ENCODE assay signal across 9 cellular contexts in the genomic region with DNA sequence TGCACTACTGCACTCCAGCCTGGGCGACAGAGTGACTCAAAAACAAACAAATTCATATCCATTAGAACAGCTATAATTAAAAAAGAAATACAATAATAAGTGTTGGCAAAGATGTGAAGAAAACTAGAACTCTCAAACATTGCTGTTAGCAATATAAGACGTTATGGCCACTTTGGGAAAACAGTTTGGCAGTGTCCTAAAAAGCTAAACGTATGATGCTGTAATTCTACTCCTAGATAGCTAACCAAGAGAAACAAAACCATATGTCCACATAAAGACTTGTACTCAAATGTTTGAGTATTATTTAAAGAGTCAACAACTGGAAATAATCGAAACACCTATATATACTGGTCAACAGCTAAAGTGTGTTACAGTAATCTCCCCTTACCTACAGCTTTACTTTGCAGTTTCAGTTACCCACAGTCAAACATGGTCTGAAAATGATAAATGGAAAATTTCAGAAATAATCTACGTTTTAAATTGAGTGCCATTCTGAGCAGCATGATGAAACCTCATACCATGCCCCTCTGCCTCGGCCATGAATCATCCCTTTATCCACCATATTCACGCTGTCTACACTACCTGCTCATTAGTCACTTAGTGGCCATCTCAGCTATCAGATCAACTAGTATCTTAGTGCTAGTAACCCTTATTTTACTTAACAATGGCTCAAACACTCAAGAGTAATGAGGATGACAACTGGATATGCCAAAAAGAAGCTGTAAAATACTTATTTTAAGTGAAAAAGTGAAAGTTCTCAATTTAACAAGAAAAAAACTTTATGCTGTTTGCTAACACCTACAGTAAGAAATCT. TPM values are rescaled to one million over a fixed set of nuclear protein-coding genes. Genes with fewer than 3 reads are reported as not detected.
DNase-seq lines count a peak whose midpoint lies in the region; ATAC-seq, FAIRE-seq and TF ChIP-seq lines count a peak whose summit lies in the region.
"Had no signal": no experiment of that assay in that cellular context is flagged by ENCODE, and none has a peak within 500 bp of the region (broad histone marks: within the 10 kb centered on the region; RNA-seq: fewer than 3 reads in every experiment).

No MANE protein-coding gene starts in this region.

- H3K23me2 ChIP-seq in H1 (ENCODE audit: low read depth, low read length), result peaks cover 4% of the 10 kb centered on the region

- peak; percentile 71 for ATAC-seq in stimulated activated effector memory CD8-positive, alpha-beta T cell treated with anti-CD3 and anti-CD28 coated beads, Interleukin-12 subunit alpha, Interleukin-12 subunit beta, amount 100 ng/mL, for 72 hours
- no peak for ATAC-seq in HG03175 (IDR thresholded peaks at IDR 0.05; ENCODE audit: unreplicated experiment)
- ATAC-seq in heart right ventricle, result no peak

- no peaks in the 10 kb centered on the region for H3K36me3 ChIP-seq in H1 (ENCODE audit: control insufficient read depth in 2 of 4, insufficient read depth in 4 of 4, low read length in 3 of 4)
- no peaks in the 10 kb centered on the region for H3K36me3 ChIP-seq in heart right ventricle

- no peak overlapping the region for H2AFZ ChIP-seq in H1 (ENCODE audit: low read length)

- no peaks in the 10 kb centered on the region for H3K9me3 Mint-ChIP-seq in stimulated activated effector memory CD8-positive, alpha-beta T cell treated with anti-CD3 and anti-CD28 coated beads, Interleukin-12 subunit alpha, Interleukin-12 subunit beta, amount 100 ng/mL, for 72 hours

- no peaks in the 10 kb centered on the region for H3K9me3 ChIP-seq in H1 (ENCODE audit: insufficient read depth in 2 of 2, low read depth in 1 of 2, low read length in 1 of 2)
- no peaks in the 10 kb centered on the region for H3K9me3 ChIP-seq in heart right ventricle

- H2BK12ac ChIP-seq in H1 (ENCODE audit: low read depth, low read length), result 0 out of 2 replicates have a peak overlapping the region, but pooled peaks have one; percentile 41

- no peak overlapping the region for H2BK120ac ChIP-seq in H1 (replicated peaks; ENCODE audit: low read depth, low read length)

- H4K20me1 ChIP-seq in H1 (replicated peaks in 1 of 2; ENCODE audit: control insufficient read depth in 1 of 2, insufficient read depth in 2 of 2, low read length in 2 of 2), result peaks cover 5 to 6% of the 10 kb centered on the region in 2 experiments

- no peak for TF ChIP-seq POLR2A in H1 (IDR thresholded peaks at IDR 0.05; ENCODE audit: control extremely low read depth in 1 of 2, low read depth in 2 of 2, low read length in 2 of 2)

- no peak overlapping the region for H3K4me3 Mint-ChIP-seq in stimulated activated effector memory CD8-positive, alpha-beta T cell treated with anti-CD3 and anti-CD28 coated beads, Interleukin-12 subunit alpha, Interleukin-12 subunit beta, amount 100 ng/mL, for 72 hours

- H4K8ac ChIP-seq in H1 (ENCODE audit: extremely low read depth, insufficient read depth, low read length), result no peak overlapping the region

- no peak for TF ChIP-seq RAD21 in H1 (IDR thresholded peaks at IDR 0.05 in 1 of 2, conservative IDR thresholded peaks at IDR 0.05 in 1 of 2; ENCODE audit: low read depth in 2 of 2, low read length in 2 of 2)

- H3K18ac ChIP-seq in H1 (ENCODE audit: extremely low read depth, low read length), result no peak overlapping the region; the same call in 1 of the 2 replicates

- no peaks in the 10 kb centered on the region for H3K36me3 Mint-ChIP-seq in stimulated activated effector memory CD8-positive, alpha-beta T cell treated with anti-CD3 and anti-CD28 coated beads, Interleukin-12 subunit alpha, Interleukin-12 subunit beta, amount 100 ng/mL, for 72 hours

- H3K4me1 Mint-ChIP-seq in stimulated activated effector memory CD8-positive, alpha-beta T cell treated with anti-CD3 and anti-CD28 coated beads, Interleukin-12 subunit alpha, Interleukin-12 subunit beta, amount 100 ng/mL, for 72 hours, result peaks cover 15% of the 10 kb centered on the region

- H3K4me1 ChIP-seq in H1 (replicated peaks in 1 of 4; ENCODE audit: control insufficient read depth in 3 of 4, insufficient read depth in 4 of 4, low read length in 3 of 4) (peaks cover 1 to 21% (median 7%) of the 10 kb centered on the region in 4 experiments; a peak in 4 of 7 replicates), heart right ventricle (peaks cover 10 to 64% (median 40%) of the 10 kb centered on the region in 9 donors)

- H3K27me3 ChIP-seq in H1 (replicated peaks in 1 of 4; ENCODE audit: control insufficient read depth in 3 of 4, extremely low read depth in 1 of 4, insufficient read depth in 3 of 4, low read length in 3 of 4) (peaks cover 0 to 2% (median 0%) of the 10 kb centered on the region in 4 experiments; a peak in 1 of 7 replicates), heart right ventricle (no peaks in the 10 kb centered on the region)

- no peak overlapping the region for H4K91ac ChIP-seq in H1 (replicated peaks; ENCODE audit: insufficient read length, low read length)

- H3K14ac ChIP-seq in H1 (ENCODE audit: insufficient read length), result no peak overlapping the region

- POLR2A ChIA-PET in H1 (lab: Charles Lee; ENCODE audit: partially characterized antibody), result interaction anchor here (0.6 to 4.1 kb wide), 8 partner anchors 8 to 937 kb away, joined by 3 to 22 read pairs (median 4); no protein-coding TSS in a partner anchor

- no peak overlapping the region for H3K9ac ChIP-seq in H1 (replicated peaks in 1 of 4; ENCODE audit: extremely low read depth in 1 of 4, low read depth in 3 of 4, low read length in 3 of 4)

- peak overlapping the region in 1 of 2 experiments; percentile 16; a peak in 2 of 4 replicates for H3K4me2 ChIP-seq in H1 (ENCODE audit: insufficient read depth in 1 of 2, low read depth in 2 of 2, low read length in 2 of 2)

- FAIRE-seq in H1 (lab: Jason Lieb, UNC), result no peak

- H3K4ac ChIP-seq in H1 (replicated peaks; ENCODE audit: insufficient read length, low read depth, low read length), result no peak overlapping the region

- no peak overlapping the region for H3K4me3 ChIP-seq in H1 (ENCODE audit: extremely low read depth in 1 of 4, insufficient read depth in 2 of 4, low read depth in 3 of 4, low read length in 4 of 4)
- no peak overlapping the region for H3K4me3 ChIP-seq in heart right ventricle

- CTCF ChIA-PET in H1 (lab: Charles Lee; ENCODE audit: partially characterized antibody), result interaction anchor here (0.5 to 3.0 kb wide), 12 partner anchors 8 to 247 kb away, joined by 3 to 18 read pairs (median 4); no protein-coding TSS in a partner anchor

- no peak overlapping the region for H2BK15ac ChIP-seq in H1 (ENCODE audit: low read length)

- TF ChIP-seq EP300 in H1 (IDR thresholded peaks at IDR 0.05; ENCODE audit: borderline replicate concordance in 1 of 2, low read depth in 2 of 2, low read length in 2 of 2), result no peak

- H4K5ac ChIP-seq in H1 (ENCODE audit: insufficient read length, low read depth, low read length), result peak overlapping the region; percentile 57

- peaks cover 6% of the 10 kb centered on the region; the same call in 1 of the 2 replicates for H3K79me1 ChIP-seq in H1 (ENCODE audit: low read depth, low read length)

- H2BK5ac ChIP-seq in H1 (ENCODE audit: low read depth, low read length), result no peak overlapping the region

- H2BK20ac ChIP-seq in H1 (ENCODE audit: low read length), result no peak overlapping the region

- TF ChIP-seq CTCF in H1 (IDR thresholded peaks at IDR 0.05; ENCODE audit: control extremely low read depth in 1 of 3, insufficient read depth in 1 of 3, low read depth in 1 of 3, low read length in 3 of 3), result no peak
- TF ChIP-seq CTCF in heart right ventricle (IDR thresholded peaks at IDR 0.05), result no peak

- no peak overlapping the region for H2AK5ac ChIP-seq in H1 (ENCODE audit: low read depth, low read length)

- no peak overlapping the region for H3K27ac Mint-ChIP-seq in stimulated activated effector memory CD8-positive, alpha-beta T cell treated with anti-CD3 and anti-CD28 coated beads, Interleukin-12 subunit alpha, Interleukin-12 subunit beta, amount 100 ng/mL, for 72 hours

- 58% methylated on average over 7 of the region's 7 CpGs; no CpG with 5 or more reads in 1 of the 2 experiments for WGBS in H1 (ENCODE audit: extremely low coverage in 1 of 2, insufficient coverage in 1 of 2, insufficient read length in 1 of 2, insufficient replicate concordance in 2 of 2, low coverage in 1 of 2, low lambda C conversion rate in 2 of 2, missing lambda C conversion rate in 1 of 2), 2 experiments
- WGBS in heart right ventricle, 2 donors, result 60 to 67% methylated on average over 7 of the region's 7 CpGs

- DNase-seq in activated naive CD4-positive, alpha-beta T cell treated with Interleukin-2 at 50 U/mL for 16 hours, result peak; percentile 8
- no peak for DNase-seq in activated naive CD4-positive, alpha-beta T cell treated with anti-CD3 and anti-CD28 coated beads, Interleukin-2, amount 50 U/mL, for 16 hours
- DNase-seq in NCI-H69 (lab: John Stamatoyannopoulos, UW), result peak; percentile 89
- no peak for DNase-seq in H1 (ENCODE audit: low read depth in 1 of 2, low spot score in 2 of 2)
- DNase-seq in stimulated activated effector memory CD8-positive, alpha-beta T cell treated with anti-CD3 and anti-CD28 coated beads, Interleukin-12 subunit alpha, Interleukin-12 subunit beta, amount 100 ng/mL, for 72 hours (ENCODE audit: low spot score in 2 of 2), result no peak
- DNase-seq in NCI-H2029 treated with DMSO at 0.1 percent for 48 hours (lab: John Stamatoyannopoulos, UW), result no peak
- no peak for DNase-seq in heart right ventricle
- DNase-seq: activated CD8-positive, alpha-beta memory T cell treated with anti-CD3 and anti-CD28 coated beads for 24 hours had no signal

- H3K79me2 ChIP-seq in H1 (ENCODE audit: control insufficient read depth in 1 of 2, insufficient read depth in 2 of 2, low read length in 2 of 2), result peaks cover 7 to 84% of the 10 kb centered on the region in 2 experiments

- no peak overlapping the region for H3K27ac ChIP-seq in H1 (ENCODE audit: low read depth, low read length)
- H3K27ac ChIP-seq in heart right ventricle, result no peak overlapping the region

- intact Hi-C loops in heart right ventricle (cut with DNase I), result loop anchor here in 5 of 10 donors (5.0 to 10.0 kb wide), 5 partner anchors 67 to 137 kb away; no protein-coding TSS in a partner anchor

- H3K23ac ChIP-seq in H1 (ENCODE audit: insufficient read length), result no peak overlapping the region

- H3K56ac ChIP-seq in H1 (replicated peaks; ENCODE audit: insufficient read length, low read depth, low read length), result no peak overlapping the region

TF ChIP-seq in H1, 55 proteins besides CTCF, POLR2A, EP300 and RAD21 (continues in another document):
- TF ChIP-seq GTF2F1 (IDR thresholded peaks at IDR 0.05; ENCODE audit: borderline replicate concordance, low read depth, low read length), result no peak

RNA-seq across cellular contexts. Expression of gene ELF2, which starts 4.9 kb away (rescaled TPM):
- 44.3 and 45.6 TPM in 2 replicates for total RNA-seq in H1 (2021; fragmentation: NEBNext Ultra II Directional; extraction: Animal tissue kit (Norgen Biotek cat#: 25700))
- 12.2 and 21.1 TPM in 2 replicates for polyA plus RNA-seq in H1 (2011; rRNA removed)
- polyA plus RNA-seq in H1 (2011; cell fraction: cytosol; rRNA removed), result 24.7 TPM
- polyA plus RNA-seq in H1 (2011; cell fraction: nucleus; rRNA removed), result 30.5 TPM
- polyA plus RNA-seq in H1 (2012, experiment 1 of 2), result 26.0 to 31.4 TPM (median 27.7 TPM) in 4 replicates
- polyA plus RNA-seq in H1 (2012, experiment 2 of 2), result 2.5 TPM
- 26.0 TPM for polyA plus RNA-seq in H1 (2013, experiment 1 of 2)
- 23.3 TPM for polyA plus RNA-seq in H1 (2013, experiment 2 of 2)
- polyA minus RNA-seq in H1 (2011; rRNA and poly(A)+ RNA removed), result 54.2 and 78.1 TPM in 2 replicates
- polyA minus RNA-seq in H1 (2011; cell fraction: cytosol; rRNA and poly(A)+ RNA removed), result 28.9 TPM
- polyA minus RNA-seq in H1 (2011; cell fraction: nucleus; rRNA and poly(A)+ RNA removed), result 70.3 TPM
- 10 to 100 TPM; 31.9 to 43.5 (median 35.7) TPM for total RNA-seq in heart right ventricle
- polyA plus RNA-seq in heart right ventricle, result 10 to 100 TPM; 13.3 to 15.8 TPM

Comparison
In these comparisons a context has a peak if more than half of its experiments do, and no peak if none do; other contexts are left out.
1. DNase-seq: peak in activated naive CD4-positive, alpha-beta T cell treated with Interleukin-2 at 50 U/mL for 16 hours (single experiment) and NCI-H69 (single experiment); none in activated naive CD4-positive, alpha-beta T cell treated with anti-CD3 and anti-CD28 coated beads, Interleukin-2, amount 50 U/mL, for 16 hours (single experiment), H1 (0 of 2), stimulated activated effector memory CD8-positive, alpha-beta T cell treated with anti-CD3 and anti-CD28 coated beads, Interleukin-12 subunit alpha, Interleukin-12 subunit beta, amount 100 ng/mL, for 72 hours (0 of 2), NCI-H2029 treated with DMSO at 0.1 percent for 48 hours (single experiment) and heart right ventricle (0 of 2).